Comparison of ENCODE assay signal across 17 cellular contexts in the genomic region with DNA sequence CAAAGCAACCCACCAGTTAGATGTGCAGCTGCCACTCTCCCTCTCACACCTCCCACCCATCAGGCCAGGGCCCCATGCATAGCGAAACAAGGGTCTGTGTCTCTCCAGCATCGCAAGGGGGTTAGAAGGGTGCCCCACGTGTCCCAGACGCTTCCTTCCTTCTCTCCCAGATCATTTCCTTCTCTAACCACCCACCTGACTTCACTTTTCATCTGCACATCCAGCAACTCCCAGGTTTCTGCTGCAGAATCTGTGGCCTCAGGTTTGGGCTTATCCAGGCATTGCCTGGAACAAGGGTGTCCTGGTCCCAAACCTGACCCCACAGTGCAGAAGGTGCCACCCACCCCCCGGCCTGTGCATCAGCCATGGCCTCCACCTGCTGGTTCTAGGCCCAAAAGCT. TPM values are rescaled to one million over a fixed set of nuclear protein-coding genes. Genes with fewer than 3 reads are reported as not detected.
DNase-seq lines count a peak whose midpoint lies in the region; ATAC-seq and TF ChIP-seq lines count a peak whose summit lies in the region.
"Had no signal": no experiment of that assay in that cellular context is flagged by ENCODE, and none has a peak within 500 bp of the region (broad histone marks: within the 10 kb centered on the region; RNA-seq: fewer than 3 reads in every experiment).

No MANE protein-coding gene starts in this region.

- intact Hi-C loops in activated CD4-positive, alpha-beta memory T cell treated with anti-CD3 and anti-CD28 coated beads for 36 hours (cut with micrococcal nuclease) = no loop called here

- H3K27ac ChIP-seq in endodermal cell (ENCODE audit: low read depth, low read length) = no peak overlapping the region

- 89 to 95% methylated on average over 2 to 5 of the region's 5 CpGs for WGBS in endodermal cell (ENCODE audit: insufficient coverage in 1 of 2, insufficient read length in 1 of 2), 2 experiments

- H3K9me3 Mint-ChIP-seq in activated CD4-positive, alpha-beta memory T cell treated with anti-CD3 and anti-CD28 coated beads, Interleukin-2, amount 10 ng/mL, durations not matched to agents 7 days and 5 days = no peaks in the 10 kb centered on the region
- no peaks in the 10 kb centered on the region for H3K9me3 Mint-ChIP-seq in activated CD4-positive, alpha-beta memory T cell treated with anti-CD3 and anti-CD28 coated beads for 36 hours
- no peaks in the 10 kb centered on the region for H3K9me3 Mint-ChIP-seq in stimulated activated naive CD8-positive, alpha-beta T cell treated with anti-CD3 and anti-CD28 coated beads, Interleukin-15, amount 100 ng/mL, for 72 hours
- no peaks in the 10 kb centered on the region for H3K9me3 Mint-ChIP-seq in endodermal cell
- H3K9me3 Mint-ChIP-seq in stimulated activated effector memory CD8-positive, alpha-beta T cell treated with anti-CD3 and anti-CD28 coated beads, Interleukin-12 subunit alpha, Interleukin-12 subunit beta, amount 100 ng/mL, for 72 hours = no peaks in the 10 kb centered on the region

- CTCF ChIA-PET in activated CD4-positive, alpha-beta memory T cell treated with anti-CD3 and anti-CD28 coated beads, Interleukin-2, amount 10 ng/mL, durations not matched to agents 7 days and 5 days (lab: Charles Lee) = interaction anchor here (1.4 kb wide), 1 partner anchor 52 kb away, joined by 5 read pairs; no protein-coding TSS in a partner anchor
- CTCF ChIA-PET in activated CD4-positive, alpha-beta memory T cell treated with anti-CD3 and anti-CD28 coated beads for 36 hours (lab: Charles Lee) = no interaction called here

- H3K9me3 ChIP-seq in endodermal cell (ENCODE audit: control insufficient read depth, low read length) = no peaks in the 10 kb centered on the region

- peaks cover 3% of the 10 kb centered on the region for H3K4me1 Mint-ChIP-seq in activated CD4-positive, alpha-beta memory T cell treated with anti-CD3 and anti-CD28 coated beads, Interleukin-2, amount 10 ng/mL, durations not matched to agents 7 days and 5 days
- no peaks in the 10 kb centered on the region for H3K4me1 Mint-ChIP-seq in activated CD4-positive, alpha-beta memory T cell treated with anti-CD3 and anti-CD28 coated beads for 36 hours (ENCODE audit: low read depth)
- peaks cover 28% of the 10 kb centered on the region for H3K4me1 Mint-ChIP-seq in stimulated activated naive CD8-positive, alpha-beta T cell treated with anti-CD3 and anti-CD28 coated beads, Interleukin-15, amount 100 ng/mL, for 72 hours
- no peaks in the 10 kb centered on the region for H3K4me1 Mint-ChIP-seq in endodermal cell
- peaks cover 18% of the 10 kb centered on the region for H3K4me1 Mint-ChIP-seq in stimulated activated effector memory CD8-positive, alpha-beta T cell treated with anti-CD3 and anti-CD28 coated beads, Interleukin-12 subunit alpha, Interleukin-12 subunit beta, amount 100 ng/mL, for 72 hours

- no peak overlapping the region for H3K9ac ChIP-seq in endodermal cell (ENCODE audit: extremely low read depth, low read length, poor library complexity, severe bottlenecking)

- peaks cover 88% of the 10 kb centered on the region for H3K36me3 ChIP-seq in endodermal cell (ENCODE audit: control insufficient read depth, insufficient read depth, low read length)

- H3K4me1 ChIP-seq in endodermal cell (ENCODE audit: control insufficient read depth, insufficient read depth, low read length) = no peaks in the 10 kb centered on the region

- H3K27me3 ChIP-seq in endodermal cell (ENCODE audit: control insufficient read depth, insufficient read depth, low read length, poor library complexity, severe bottlenecking) = no peaks in the 10 kb centered on the region

- DNase-seq in activated CD4-positive, alpha-beta memory T cell treated with anti-CD3 and anti-CD28 coated beads, Interleukin-2, amount 10 ng/mL, durations not matched to agents 7 days and 5 days = no peak
- DNase-seq in activated CD4-positive, alpha-beta memory T cell treated with anti-CD3 and anti-CD28 coated beads for 36 hours = no peak
- DNase-seq in stimulated activated naive CD8-positive, alpha-beta T cell treated with anti-CD3 and anti-CD28 coated beads, Interleukin-15, amount 100 ng/mL, for 72 hours = no peak
- no peak for DNase-seq in stimulated activated naive CD8-positive, alpha-beta T cell treated with anti-CD3 and anti-CD28 coated beads, Interleukin-15, Interleukin-2, amounts not matched to agents 100 U/mL and 50 U/mL, for 24 hours
- DNase-seq in endodermal cell = no peak
- no peak for DNase-seq in stimulated activated effector memory CD8-positive, alpha-beta T cell treated with anti-CD3 and anti-CD28 coated beads, Interleukin-12 subunit alpha, Interleukin-12 subunit beta, amount 100 ng/mL, for 72 hours (ENCODE audit: low spot score in 2 of 2)
- DNase-seq: DMS79, KG1, MV-4-11, NCI-H187, NCI-H2107, NCI-H510A, NCI-H748 treated with DMSO at 0.1 percent for 48 hours, SHP77 treated with DMSO at 0.1 percent for 48 hours had no signal

- no peak for TF ChIP-seq CTCF in endodermal cell (conservative IDR thresholded peaks at IDR 0.05)

- H3K4me3 Mint-ChIP-seq in activated CD4-positive, alpha-beta memory T cell treated with anti-CD3 and anti-CD28 coated beads, Interleukin-2, amount 10 ng/mL, durations not matched to agents 7 days and 5 days = no peak overlapping the region
- no peak overlapping the region for H3K4me3 Mint-ChIP-seq in activated CD4-positive, alpha-beta memory T cell treated with anti-CD3 and anti-CD28 coated beads for 36 hours
- H3K4me3 Mint-ChIP-seq in stimulated activated naive CD8-positive, alpha-beta T cell treated with anti-CD3 and anti-CD28 coated beads, Interleukin-15, amount 100 ng/mL, for 72 hours = no peak overlapping the region
- H3K4me3 Mint-ChIP-seq in endodermal cell = no peak overlapping the region
- no peak overlapping the region for H3K4me3 Mint-ChIP-seq in stimulated activated effector memory CD8-positive, alpha-beta T cell treated with anti-CD3 and anti-CD28 coated beads, Interleukin-12 subunit alpha, Interleukin-12 subunit beta, amount 100 ng/mL, for 72 hours

- POLR2A ChIA-PET in activated CD4-positive, alpha-beta memory T cell treated with anti-CD3 and anti-CD28 coated beads, Interleukin-2, amount 10 ng/mL, durations not matched to agents 7 days and 5 days (lab: Charles Lee) = no interaction called here
- POLR2A ChIA-PET in activated CD4-positive, alpha-beta memory T cell treated with anti-CD3 and anti-CD28 coated beads for 36 hours (lab: Charles Lee) = no interaction called here

- no peaks in the 10 kb centered on the region for H3K27me3 Mint-ChIP-seq in activated CD4-positive, alpha-beta memory T cell treated with anti-CD3 and anti-CD28 coated beads, Interleukin-2, amount 10 ng/mL, durations not matched to agents 7 days and 5 days
- no peaks in the 10 kb centered on the region for H3K27me3 Mint-ChIP-seq in activated CD4-positive, alpha-beta memory T cell treated with anti-CD3 and anti-CD28 coated beads for 36 hours
- no peaks in the 10 kb centered on the region for H3K27me3 Mint-ChIP-seq in stimulated activated naive CD8-positive, alpha-beta T cell treated with anti-CD3 and anti-CD28 coated beads, Interleukin-15, amount 100 ng/mL, for 72 hours
- H3K27me3 Mint-ChIP-seq in endodermal cell (ENCODE audit: insufficient read depth) = no peaks in the 10 kb centered on the region

- ATAC-seq in stimulated activated naive CD8-positive, alpha-beta T cell treated with anti-CD3 and anti-CD28 coated beads, Interleukin-15, amount 100 ng/mL, for 72 hours = no peak
- no peak for ATAC-seq in stimulated activated naive CD8-positive, alpha-beta T cell treated with anti-CD3 and anti-CD28 coated beads, Interleukin-15, Interleukin-2, amounts not matched to agents 100 U/mL and 50 U/mL, for 24 hours
- ATAC-seq in stimulated activated effector memory CD8-positive, alpha-beta T cell treated with anti-CD3 and anti-CD28 coated beads, Interleukin-12 subunit alpha, Interleukin-12 subunit beta, amount 100 ng/mL, for 72 hours = no peak
- ATAC-seq in GM21526 (IDR thresholded peaks at IDR 0.05; ENCODE audit: low FRiP score, unreplicated experiment) (no peak), esophagus mucosa (no peak)
- ATAC-seq: HepG2 had no signal

- peak overlapping the region; percentile 40 for H3K27ac Mint-ChIP-seq in activated CD4-positive, alpha-beta memory T cell treated with anti-CD3 and anti-CD28 coated beads, Interleukin-2, amount 10 ng/mL, durations not matched to agents 7 days and 5 days
- no peak overlapping the region for H3K27ac Mint-ChIP-seq in activated CD4-positive, alpha-beta memory T cell treated with anti-CD3 and anti-CD28 coated beads for 36 hours
- peak overlapping the region; percentile 34 to 68 for H3K27ac Mint-ChIP-seq in stimulated activated naive CD8-positive, alpha-beta T cell treated with anti-CD3 and anti-CD28 coated beads, Interleukin-15, amount 100 ng/mL, for 72 hours
- peak overlapping the region; percentile 40 for H3K27ac Mint-ChIP-seq in endodermal cell
- H3K27ac Mint-ChIP-seq in stimulated activated effector memory CD8-positive, alpha-beta T cell treated with anti-CD3 and anti-CD28 coated beads, Interleukin-12 subunit alpha, Interleukin-12 subunit beta, amount 100 ng/mL, for 72 hours = peak overlapping the region; percentile 87

- H3K36me3 Mint-ChIP-seq in activated CD4-positive, alpha-beta memory T cell treated with anti-CD3 and anti-CD28 coated beads, Interleukin-2, amount 10 ng/mL, durations not matched to agents 7 days and 5 days (ENCODE audit: low read depth) = peaks cover 61% of the 10 kb centered on the region
- peaks cover 56% of the 10 kb centered on the region for H3K36me3 Mint-ChIP-seq in activated CD4-positive, alpha-beta memory T cell treated with anti-CD3 and anti-CD28 coated beads for 36 hours
- peaks cover 83% of the 10 kb centered on the region for H3K36me3 Mint-ChIP-seq in endodermal cell (ENCODE audit: low read depth)
- H3K36me3 Mint-ChIP-seq in stimulated activated effector memory CD8-positive, alpha-beta T cell treated with anti-CD3 and anti-CD28 coated beads, Interleukin-12 subunit alpha, Interleukin-12 subunit beta, amount 100 ng/mL, for 72 hours = peaks cover 96% of the 10 kb centered on the region

- H3K4me3 ChIP-seq in endodermal cell (ENCODE audit: low read length) = no peak overlapping the region

RNA-seq across cellular contexts. Expression of a gene that starts 14.4 kb away (rescaled TPM):
- total RNA-seq in activated CD4-positive, alpha-beta memory T cell treated with anti-CD3 and anti-CD28 coated beads, Interleukin-2, amount 10 ng/mL, durations not matched to agents 7 days and 5 days = 100 to 1,000 TPM; 108 TPM
- total RNA-seq in activated CD4-positive, alpha-beta memory T cell treated with anti-CD3 and anti-CD28 coated beads for 36 hours = 100 to 1,000 TPM; 108 to 112 TPM
- 100 to 1,000 TPM; 369 to 402 TPM for total RNA-seq in endodermal cell
- 188 TPM for polyA plus RNA-seq in endodermal cell (2013, experiment 1 of 2)
- 200 TPM for polyA plus RNA-seq in endodermal cell (2013, experiment 2 of 2)
- 58.8 TPM for total RNA-seq in esophagus mucosa
